Comparison of ENCODE assay signal across 10 cellular contexts in genomic region chrX:85109235-85109634, GRCh38.
DNase-seq lines count a peak whose midpoint lies in the region; ATAC-seq, FAIRE-seq and TF ChIP-seq lines count a peak whose summit lies in the region.
"Had no signal": no experiment of that assay in that cellular context is flagged by ENCODE, and none has a peak within 500 bp of the region (broad histone marks: within the 10 kb centered on the region; RNA-seq: fewer than 3 reads in every experiment).

No MANE protein-coding gene starts in this region.

- no peak for FAIRE-seq in keratinocyte (lab: Jason Lieb, UNC)

- no peak overlapping the region for H3K4me3 ChIP-seq in DOHH2 (ENCODE audit: low read length)
- no peak overlapping the region for H3K4me3 ChIP-seq in GM23248
- no peak overlapping the region for H3K4me3 ChIP-seq in keratinocyte (ENCODE audit: control insufficient read depth in 2 of 3, extremely low read depth in 1 of 3, insufficient read depth in 2 of 3, low read depth in 1 of 3, low read length in 3 of 3)
- no peak overlapping the region for H3K4me3 ChIP-seq in esophagus squamous epithelium
- H3K4me3 ChIP-seq in lower lobe of right lung, result no peak overlapping the region
- H3K4me3 ChIP-seq: Peyer's patch had no signal

- no peaks in the 10 kb centered on the region for H3K27me3 ChIP-seq in DOHH2 (ENCODE audit: control insufficient read depth, low read length)
- no peaks in the 10 kb centered on the region for H3K27me3 ChIP-seq in GM23248 (replicated peaks; ENCODE audit: insufficient read depth)
- H3K27me3 ChIP-seq in keratinocyte (ENCODE audit: control insufficient read depth, extremely low read depth, insufficient read depth, low read length), result no peaks in the 10 kb centered on the region
- H3K27me3 ChIP-seq in esophagus squamous epithelium, result no peaks in the 10 kb centered on the region
- H3K27me3 ChIP-seq in lower lobe of right lung (ENCODE audit: low read depth), result no peaks in the 10 kb centered on the region
- H3K27me3 ChIP-seq: Peyer's patch had no signal

- H3K9me2 ChIP-seq in DOHH2 (replicated peaks; ENCODE audit: control insufficient read depth, low read length) (no peaks in the 10 kb centered on the region), GM23248 (ENCODE audit: insufficient read depth) (no peaks in the 10 kb centered on the region)

- no peaks in the 10 kb centered on the region for H4K20me1 ChIP-seq in DOHH2 (ENCODE audit: control insufficient read depth, insufficient read depth, low read depth, low read length)
- no peaks in the 10 kb centered on the region for H4K20me1 ChIP-seq in GM23248 (ENCODE audit: insufficient read depth)
- H4K20me1 ChIP-seq in keratinocyte (ENCODE audit: control insufficient read depth, extremely low read depth, insufficient read depth, low read length), result no peaks in the 10 kb centered on the region

- H2AFZ ChIP-seq in GM23248 (no peak overlapping the region), keratinocyte (ENCODE audit: control insufficient read depth, low read length) (no peak overlapping the region)

- no peak for ATAC-seq in lower lobe of right lung
- ATAC-seq in HG03039 (IDR thresholded peaks at IDR 0.05; ENCODE audit: unreplicated experiment), result no peak

- no peaks in the 10 kb centered on the region for H3K4me1 ChIP-seq in DOHH2 (ENCODE audit: control insufficient read depth, low read length)
- no peaks in the 10 kb centered on the region for H3K4me1 ChIP-seq in GM23248 (ENCODE audit: insufficient read depth)
- H3K4me1 ChIP-seq in keratinocyte (ENCODE audit: control insufficient read depth, extremely low read depth, insufficient read depth, low read length), result peaks cover 2% of the 10 kb centered on the region
- H3K4me1 ChIP-seq in esophagus squamous epithelium, result no peaks in the 10 kb centered on the region
- H3K4me1 ChIP-seq in lower lobe of right lung, result no peaks in the 10 kb centered on the region
- H3K4me1 ChIP-seq: Peyer's patch had no signal

- 51 to 53% methylated on average over 6 to 8 of the region's 8 CpGs for WGBS in GM23248 (ENCODE audit: low coverage in 1 of 2, low lambda C conversion rate in 2 of 2, missing lambda C conversion rate in 2 of 2), 2 experiments
- 51 to 75% methylated on average over 5 to 8 of the region's 8 CpGs for WGBS in esophagus squamous epithelium, 2 donors

- peak; percentile 61 for TF ChIP-seq CTCF in DOHH2 (IDR thresholded peaks at IDR 0.05; ENCODE audit: low read depth, low read length, poor library complexity, severe bottlenecking)
- peak in 2 of 3 experiments; percentile 11 to 36 for TF ChIP-seq CTCF in keratinocyte (optimal IDR thresholded peaks at IDR 0.05 in 1 of 3, IDR thresholded peaks at IDR 0.05 in 1 of 3, conservative IDR thresholded peaks at IDR 0.05 in 1 of 3; ENCODE audit: extremely low read depth in 1 of 3, insufficient read depth in 2 of 3, low read length in 3 of 3)
- peak in 1 of 6 experiments; percentile 5 for TF ChIP-seq CTCF in esophagus squamous epithelium (IDR thresholded peaks at IDR 0.05)
- no peak for TF ChIP-seq CTCF in lower lobe of right lung (IDR thresholded peaks at IDR 0.05)

- no peaks in the 10 kb centered on the region for H3F3A ChIP-seq in DOHH2 (ENCODE audit: control insufficient read depth, insufficient read depth)
- no peaks in the 10 kb centered on the region for H3F3A ChIP-seq in GM23248 (ENCODE audit: insufficient read depth)

- H3K36me3 ChIP-seq in DOHH2 (ENCODE audit: control insufficient read depth, low read length), result no peaks in the 10 kb centered on the region
- H3K36me3 ChIP-seq in GM23248 (ENCODE audit: low read depth), result no peaks in the 10 kb centered on the region
- no peaks in the 10 kb centered on the region for H3K36me3 ChIP-seq in keratinocyte (ENCODE audit: control insufficient read depth in 2 of 2, extremely low read depth in 1 of 2, insufficient read depth in 2 of 2, low read length in 2 of 2)
- no peaks in the 10 kb centered on the region for H3K36me3 ChIP-seq in esophagus squamous epithelium
- H3K36me3 ChIP-seq in lower lobe of right lung, result no peaks in the 10 kb centered on the region
- H3K36me3 ChIP-seq: Peyer's patch had no signal

- dilution Hi-C loops in keratinocyte (cut with MboI; ENCODE audit: extremely low pct_ligation_motif_present, low sequenced_read_pairs), result loop anchor here (25.0 kb wide), 1 partner anchor 428 kb away; no protein-coding TSS in a partner anchor

- in situ Hi-C loops in GM23248 (cut with MboI), result loop anchor here (25.0 kb wide), 1 partner anchor 428 kb away; no protein-coding TSS in a partner anchor

- H3K4me2 ChIP-seq in DOHH2 (ENCODE audit: low read length) (no peak overlapping the region), GM23248 (ENCODE audit: unreplicated experiment) (no peak overlapping the region), keratinocyte (ENCODE audit: control insufficient read depth, extremely low read depth, insufficient read depth, low read depth, low read length) (no peak overlapping the region)

- no peak overlapping the region for H3K9ac ChIP-seq in GM23248
- no peak overlapping the region for H3K9ac ChIP-seq in keratinocyte (ENCODE audit: control insufficient read depth, extremely low read depth, insufficient read depth, low read length)

- no peak for TF ChIP-seq POLR2A in esophagus squamous epithelium (IDR thresholded peaks at IDR 0.05)

- peak; percentile 13 for DNase-seq in GM23248
- DNase-seq in SK-N-DZ (ENCODE audit: low spot score), result peak; percentile 32
- no peak for DNase-seq in keratinocyte (ENCODE audit: low read depth, low spot score)
- no peak for DNase-seq in esophagus squamous epithelium (lab: John Stamatoyannopoulos, UW)
- no peak for DNase-seq in lower lobe of right lung
- DNase-seq in HK-2 (ENCODE audit: unreplicated experiment), result no peak
- DNase-seq: activated naive CD8-positive, alpha-beta T cell treated with anti-CD3 and anti-CD28 coated beads, Interleukin-2, amount 10 ng/mL, durations not matched to agents 7 days and 5 days had no signal

- H3K9me1 ChIP-seq in keratinocyte (ENCODE audit: control insufficient read depth, extremely low read depth, insufficient read depth, low read length), result no peaks in the 10 kb centered on the region

- H3K27ac ChIP-seq in DOHH2 (ENCODE audit: low read depth, low read length), result no peak overlapping the region
- H3K27ac ChIP-seq in GM23248, result no peak overlapping the region
- H3K27ac ChIP-seq in keratinocyte (ENCODE audit: control insufficient read depth, insufficient read depth, low read length), result no peak overlapping the region
- H3K27ac ChIP-seq in esophagus squamous epithelium, result no peak overlapping the region
- H3K27ac ChIP-seq in lower lobe of right lung, result no peak overlapping the region
- H3K27ac ChIP-seq: Peyer's patch had no signal

- intact Hi-C loops in esophagus squamous epithelium (cut with DNase I) (no loop called here), lower lobe of right lung (cut with DNase I) (no loop called here)

- H3K79me2 ChIP-seq in DOHH2 (ENCODE audit: control insufficient read depth, low read length), result no peaks in the 10 kb centered on the region
- H3K79me2 ChIP-seq in GM23248 (ENCODE audit: insufficient read depth), result no peaks in the 10 kb centered on the region
- H3K79me2 ChIP-seq in keratinocyte (ENCODE audit: control insufficient read depth, insufficient read depth, low read length), result no peaks in the 10 kb centered on the region

- H3K9me3 ChIP-seq in DOHH2 (ENCODE audit: control insufficient read depth, insufficient read depth, low read length) (no peaks in the 10 kb centered on the region), GM23248 (ENCODE audit: low read depth) (no peaks in the 10 kb centered on the region), keratinocyte (ENCODE audit: control insufficient read depth, low read depth, low read length) (peaks cover 18% of the 10 kb centered on the region), esophagus squamous epithelium (no peaks in the 10 kb centered on the region), lower lobe of right lung (no peaks in the 10 kb centered on the region)
- H3K9me3 ChIP-seq: Peyer's patch had no signal

Comparison
In these comparisons a context has a peak if more than half of its experiments do, and no peak if none do; other contexts are left out.
1. DNase-seq: peak in GM23248 (single experiment) and SK-N-DZ (single experiment); none in keratinocyte (single experiment), esophagus squamous epithelium (single experiment), lower lobe of right lung (single experiment) and HK-2 (single experiment).